ENCODE assay signal across 10 cellular contexts in the genomic region with DNA sequence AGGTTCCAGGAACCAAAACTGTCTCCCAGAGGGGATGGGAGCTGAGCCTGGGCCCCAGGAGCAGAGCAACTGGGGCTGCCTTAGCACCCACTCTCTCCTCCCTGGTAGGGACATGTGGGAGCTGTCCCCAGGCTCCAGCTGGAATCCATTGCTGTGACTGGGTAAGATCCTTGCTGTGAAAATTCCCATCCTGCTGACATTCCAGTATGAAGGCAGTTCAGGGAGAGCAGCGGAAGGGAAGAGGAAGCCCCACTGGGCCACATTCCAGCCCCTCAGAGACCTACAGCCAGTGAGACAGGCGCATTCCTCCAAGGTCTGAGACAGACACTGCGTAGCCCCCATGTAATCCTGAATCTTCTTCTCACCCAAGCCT. TPM values are rescaled to one million over a fixed set of nuclear protein-coding genes. Genes with fewer than 3 reads are reported as not detected.
DNase-seq lines count a peak whose midpoint lies in the region; ATAC-seq, FAIRE-seq and TF ChIP-seq lines count a peak whose summit lies in the region.
"Had no signal": no experiment of that assay in that cellular context is flagged by ENCODE, and none has a peak within 500 bp of the region (broad histone marks: within the 10 kb centered on the region; RNA-seq: fewer than 3 reads in every experiment).

No MANE protein-coding gene starts in this region.

- ATAC-seq in body of pancreas (no peak), HepG2 (no peak)

- intact Hi-C loops in body of pancreas (cut with DNase I) (no loop called here), HepG2 (cut with micrococcal nuclease; ENCODE audit: unreplicated experiment) (loop anchor here (10.0 kb wide), 1 partner anchor 139 kb away; a partner anchor contains a TSS), transverse colon (cut with DNase I; ENCODE audit: low total_unique reads) (no loop called here)

- TF ChIP-seq RAD21 in HepG2 (CRISPR knock-in tag; IDR thresholded peaks at IDR 0.05): no peak

- no peaks in the 10 kb centered on the region for H3K9me3 Mint-ChIP-seq in activated T-cell treated with anti-CD3 and anti-CD28 coated beads, Interleukin-2, amount 50 U/mL, for 24 hours

- no peaks in the 10 kb centered on the region for H3K36me3 Mint-ChIP-seq in activated T-cell treated with anti-CD3 and anti-CD28 coated beads, Interleukin-2, amount 50 U/mL, for 24 hours (ENCODE audit: low read depth)

- peak overlapping the region; percentile 94 for H3K27ac Mint-ChIP-seq in activated T-cell treated with anti-CD3 and anti-CD28 coated beads, Interleukin-2, amount 50 U/mL, for 24 hours
- H3K27ac Mint-ChIP-seq: B cell had no signal

- TF ChIP-seq POLR2A in body of pancreas (IDR thresholded peaks at IDR 0.05) (no peak), HepG2 (IDR thresholded peaks at IDR 0.05; ENCODE audit: insufficient read depth in 1 of 2, low read depth in 2 of 2, low read length in 2 of 2) (no peak), transverse colon (IDR thresholded peaks at IDR 0.05) (no peak)

- H3K4me3 ChIP-seq in body of pancreas (no peak overlapping the region), HepG2 (replicated peaks in 1 of 3; ENCODE audit: insufficient read depth in 1 of 3, low read depth in 2 of 3, low read length in 3 of 3) (no peak overlapping the region; a peak in 1 of 6 replicates), transverse colon (no peak overlapping the region)

- BruUV-seq in HepG2 (replicated peaks; lab: Mats Ljungman, UMichigan): no TSS peak

- peaks cover 89% of the 10 kb centered on the region for H3K79me2 ChIP-seq in HepG2 (ENCODE audit: insufficient read depth, low read length)

- no peak for DNase-seq in activated T-cell treated with anti-CD3 and anti-CD28 coated beads, Interleukin-2, amount 50 U/mL, for 24 hours
- DNase-seq in activated T-cell treated with anti-CD3 and anti-CD28 coated beads, Interleukin-2, amount 50 U/mL, for 48 hours: no peak
- DNase-seq in body of pancreas (peak in 1 of 4 donors; percentile 24), HepG2 (ENCODE audit: low spot score) (no peak), transverse colon (no peak), SKM-1 treated with dmso at 0.1 percent for 144 hours (lab: John Stamatoyannopoulos, UW; ENCODE audit: unreplicated experiment) (no peak), NCI-H774 (lab: John Stamatoyannopoulos, UW) (no peak)
- no peak for DNase-seq in activated CD8-positive, alpha-beta memory T cell treated with anti-CD3 and anti-CD28 coated beads, Interleukin-2, amount 50 U/mL, for 4 hours
- DNase-seq: NCI-H748 treated with DMSO at 0.1 percent for 48 hours had no signal

- H4K20me1 ChIP-seq in HepG2 (ENCODE audit: insufficient read depth, low read length): peaks cover 11% of the 10 kb centered on the region

- peak overlapping the region; percentile 71 for H3K4me2 ChIP-seq in HepG2 (ENCODE audit: low read depth, low read length)

- POLR2A ChIA-PET in HepG2 (lab: Yijun Ruan, JAX): interaction anchor here (1.0 to 21.6 kb wide), 7 partner anchors 9 to 234 kb away, joined by 4 to 618 read pairs (median 7); a partner anchor contains a TSS

- no peaks in the 10 kb centered on the region for H3K27me3 ChIP-seq in body of pancreas
- no peaks in the 10 kb centered on the region for H3K27me3 ChIP-seq in HepG2 (ENCODE audit: control insufficient read depth in 1 of 2, insufficient read depth in 2 of 2, low read length in 2 of 2)
- no peaks in the 10 kb centered on the region for H3K27me3 ChIP-seq in transverse colon

- H3K9me3 ChIP-seq in body of pancreas: no peaks in the 10 kb centered on the region
- no peaks in the 10 kb centered on the region for H3K9me3 ChIP-seq in HepG2 (ENCODE audit: low read length)
- no peaks in the 10 kb centered on the region for H3K9me3 ChIP-seq in transverse colon

- H3K4me1 Mint-ChIP-seq in activated T-cell treated with anti-CD3 and anti-CD28 coated beads, Interleukin-2, amount 50 U/mL, for 24 hours (ENCODE audit: low read depth): peaks cover 41% of the 10 kb centered on the region

- no peak overlapping the region for H2AFZ ChIP-seq in HepG2 (ENCODE audit: low read length)

- CTCF ChIA-PET in HepG2 (lab: Yijun Ruan, JAX; ENCODE audit: low intra/inter-chr PET ratio, low total read pairs): no interaction called here

- no peaks in the 10 kb centered on the region for H3K36me3 ChIP-seq in body of pancreas (replicated peaks in 1 of 2; ENCODE audit: insufficient read depth in 1 of 2, low read depth in 2 of 2)
- H3K36me3 ChIP-seq in HepG2 (replicated peaks in 1 of 2; ENCODE audit: control insufficient read depth in 1 of 2, insufficient read depth in 2 of 2, low read length in 2 of 2): peaks cover 5 to 8% of the 10 kb centered on the region in 2 experiments; a peak in 3 of 5 replicates
- H3K36me3 ChIP-seq in transverse colon: no peaks in the 10 kb centered on the region

- TF ChIP-seq CTCF in body of pancreas (IDR thresholded peaks at IDR 0.05) (no peak), HepG2 (CRISPR knock-in tag; IDR thresholded peaks at IDR 0.05) (no peak), transverse colon (IDR thresholded peaks at IDR 0.05) (no peak)

- H3K27ac ChIP-seq in body of pancreas (peak overlapping the region; percentile 55 to 69 (median 66)), HepG2 (ENCODE audit: extremely low read length, insufficient read depth, low read length) (peak overlapping the region; percentile 73), transverse colon (peak overlapping the region; percentile 78 to 84 (median 82))

- peak overlapping the region; percentile 60 for H3K9ac ChIP-seq in HepG2 (ENCODE audit: insufficient read depth, low read depth, low read length)

- in situ Hi-C loops in HepG2 (cut with HindIII; ENCODE audit: extremely low pct_ligation_motif_present, low pct_unique_long_range_greater_than_20kb) (no loop called here), transverse colon (cut with MboI; ENCODE audit: low pct_ligation_motif_present in 1 of 4, low pct_unique_long_range_greater_than_20kb in 1 of 4, low sequenced_read_pairs in 3 of 4) (no loop called here)

- WGBS in body of pancreas, 2 donors: 75 to 83% methylated on average over 1 to 3 of the region's 3 CpGs
- WGBS in HepG2 (ENCODE audit: low lambda C conversion rate): no CpG with 5 or more reads among the region's 3 CpGs
- WGBS in transverse colon (ENCODE audit: low coverage in 1 of 2), 2 donors: 62% methylated on average over 3 of the region's 3 CpGs; no CpG with 5 or more reads in 1 of the 2 donors

- H3K4me1 ChIP-seq in body of pancreas (peaks cover 80% of the 10 kb centered on the region), HepG2 (ENCODE audit: insufficient read depth, low read length) (peaks cover 100% of the 10 kb centered on the region), transverse colon (peaks cover 36 to 65% (median 46%) of the 10 kb centered on the region in 4 donors)

- H3K27me3 Mint-ChIP-seq in activated T-cell treated with anti-CD3 and anti-CD28 coated beads, Interleukin-2, amount 50 U/mL, for 24 hours: no peaks in the 10 kb centered on the region
- H3K27me3 Mint-ChIP-seq: B cell had no signal

- TF ChIP-seq EP300 in HepG2 (IDR thresholded peaks at IDR 0.05; ENCODE audit: low read depth in 2 of 2, low read length in 2 of 2) (no peak), HepG2 (CRISPR knock-in tag; IDR thresholded peaks at IDR 0.05; ENCODE audit: borderline replicate concordance) (no peak), transverse colon (IDR thresholded peaks at IDR 0.05; ENCODE audit: low read depth) (no peak)

- no peak for FAIRE-seq in HepG2 (lab: Jason Lieb, UNC)

- H3K4me3 Mint-ChIP-seq in activated T-cell treated with anti-CD3 and anti-CD28 coated beads, Interleukin-2, amount 50 U/mL, for 24 hours: peak overlapping the region; percentile 63
- H3K4me3 Mint-ChIP-seq: B cell had no signal

TF ChIP-seq in HepG2, 621 proteins besides CTCF, POLR2A, EP300 and RAD21 (continues in another document):
- TF ChIP-seq TCF12 (IDR thresholded peaks at IDR 0.05) (no peak), TCF12 (CRISPR knock-in tag; IDR thresholded peaks at IDR 0.05) (no peak), ZNF891 (CRISPR knock-in tag; IDR thresholded peaks at IDR 0.05) (no peak)
- TF ChIP-seq, protein P1, sequence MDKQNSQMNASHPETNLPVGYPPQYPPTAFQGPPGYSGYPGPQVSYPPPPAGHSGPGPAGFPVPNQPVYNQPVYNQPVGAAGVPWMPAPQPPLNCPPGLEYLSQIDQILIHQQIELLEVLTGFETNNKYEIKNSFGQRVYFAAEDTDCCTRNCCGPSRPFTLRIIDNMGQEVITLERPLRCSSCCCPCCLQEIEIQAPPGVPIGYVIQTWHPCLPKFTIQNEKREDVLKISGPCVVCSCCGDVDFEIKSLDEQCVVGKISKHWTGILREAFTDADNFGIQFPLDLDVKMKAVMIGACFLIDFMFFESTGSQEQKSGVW (CRISPR knock-in tag; IDR thresholded peaks at IDR 0.05; ENCODE audit: borderline replicate concordance): no peak

RNA-seq across cellular contexts. Expression of a gene that starts 24.2 kb away (rescaled TPM):
- total RNA-seq in body of pancreas (10 to 100 TPM; 45.4 to 73.2 TPM), HepG2 (2016; rRNA removed; fragmentation: Illumina TruSeq; extraction: Trizol) (21.2 and 24.8 TPM in 2 replicates), transverse colon (100 to 1,000 TPM; 112 to 191 (median 136) TPM)
- 4.9 and 7.5 TPM in 2 replicates for total RNA-seq in HepG2 (2016; cell fraction: cytosol; rRNA removed; fragmentation: Illumina TruSeq; extraction: Trizol; ENCODE audit: low read depth)
- total RNA-seq in HepG2 (2016; cell fraction: insoluble cytoplasmic fraction; rRNA removed; fragmentation: Illumina TruSeq; extraction: Trizol): 16.3 and 25.6 TPM in 2 replicates
- 5.8 and 6.0 TPM in 2 replicates for total RNA-seq in HepG2 (2016; cell fraction: membrane; rRNA removed; fragmentation: Illumina TruSeq; extraction: Trizol)
- 24.8 and 30.3 TPM in 2 replicates for total RNA-seq in HepG2 (2016; cell fraction: nucleus; rRNA removed; fragmentation: Illumina TruSeq; extraction: Trizol)
- polyA plus RNA-seq in HepG2 (2011; rRNA removed): 16.8 and 23.2 TPM in 2 replicates
- 8.3 and 9.6 TPM in 2 replicates for polyA plus RNA-seq in HepG2 (2011; cell fraction: cytosol; rRNA removed)
- polyA plus RNA-seq in HepG2 (2011; cell fraction: nucleus; rRNA removed): 155 and 159 TPM in 2 replicates
- polyA plus RNA-seq in HepG2 (2012): 42.0 and 44.5 TPM in 2 replicates
- polyA plus RNA-seq in HepG2 (2016; cell fraction: cytosol; fragmentation: Illumina TruSeq; extraction: Trizol; ENCODE audit: low read depth): 0.96 and 1.4 TPM in 2 replicates
- polyA plus RNA-seq in HepG2 (2016; cell fraction: insoluble cytoplasmic fraction; fragmentation: Illumina TruSeq; extraction: Trizol; ENCODE audit: low read depth): 16.0 and 20.4 TPM in 2 replicates
- 2.4 and 3.0 TPM in 2 replicates for polyA plus RNA-seq in HepG2 (2016; cell fraction: membrane; fragmentation: Illumina TruSeq; extraction: Trizol; ENCODE audit: low read depth)
- 72.8 and 77.7 TPM in 2 replicates for polyA plus RNA-seq in HepG2 (2016; cell fraction: nucleus; fragmentation: Illumina TruSeq; extraction: Trizol; ENCODE audit: insufficient read depth, low read depth)
- polyA minus RNA-seq in HepG2 (2011; rRNA and poly(A)+ RNA removed; ENCODE audit: low replicate concordance): 39.4 and 67.1 TPM in 2 replicates
- 13.7 and 17.4 TPM in 2 replicates for polyA minus RNA-seq in HepG2 (2011; cell fraction: cytosol; rRNA and poly(A)+ RNA removed)
- 65.8 and 83.4 TPM in 2 replicates for polyA minus RNA-seq in HepG2 (2011; cell fraction: nucleus; rRNA and poly(A)+ RNA removed)
